14 cellular contexts compared by ENCODE assay signal in genomic region chr2:64403426-64403825, GRCh38. TPM values are rescaled to one million over a fixed set of nuclear protein-coding genes. Genes with fewer than 3 reads are reported as not detected.
DNase-seq lines count a peak whose midpoint lies in the region; ATAC-seq and TF ChIP-seq lines count a peak whose summit lies in the region.
"Had no signal": no experiment of that assay in that cellular context is flagged by ENCODE, and none has a peak within 500 bp of the region (broad histone marks: within the 10 kb centered on the region; RNA-seq: fewer than 3 reads in every experiment).

No MANE protein-coding gene starts in this region.

- H3K9ac ChIP-seq in iPS-20b (ENCODE audit: low read depth, low read length): peak overlapping the region; percentile 44; the same call in 1 of the 2 replicates

- in situ Hi-C loops in GM13976 (cut with MboI; ENCODE audit: low sequenced_read_pairs, unreplicated experiment): no loop called here

- 69 to 80% (median 76%) methylated on average over 7 to 8 of the region's 8 CpGs for WGBS in adrenal gland, 4 donors
- WGBS in prostate gland: 84% methylated on average over 8 of the region's 8 CpGs

- no peak for TF ChIP-seq POLR2A in adrenal gland (IDR thresholded peaks at IDR 0.05)
- no peak for TF ChIP-seq POLR2A in prostate gland (IDR thresholded peaks at IDR 0.05)

- H3K27me3 ChIP-seq in A673 (replicated peaks; ENCODE audit: insufficient read depth, low read depth, low read length, poor library complexity) (no peaks in the 10 kb centered on the region), adrenal gland (no peaks in the 10 kb centered on the region), iPS-20b (ENCODE audit: insufficient read depth, low read length) (no peaks in the 10 kb centered on the region), prostate gland (replicated peaks; ENCODE audit: insufficient read depth) (no peaks in the 10 kb centered on the region)
- no peaks in the 10 kb centered on the region for H3K27me3 ChIP-seq in effector memory CD4-positive, alpha-beta T cell (replicated peaks; ENCODE audit: control insufficient read depth, insufficient read depth, low read length, poor library complexity, severe bottlenecking)

- no peak overlapping the region for H3K27ac Mint-ChIP-seq in natural killer cell
- H3K27ac Mint-ChIP-seq: activated CD4-positive, alpha-beta memory T cell treated with anti-CD3 and anti-CD28 coated beads for 36 hours; activated naive CD8-positive, alpha-beta T cell treated with anti-CD3 and anti-CD28 coated beads for 36 hours; stimulated activated naive CD8-positive, alpha-beta T cell treated with anti-CD3 and anti-CD28 coated beads, Interleukin-15, amount 100 ng/mL, for 72 hours had no signal

- no peaks in the 10 kb centered on the region for H3K36me3 Mint-ChIP-seq in natural killer cell
- H3K36me3 Mint-ChIP-seq: activated CD4-positive, alpha-beta memory T cell treated with anti-CD3 and anti-CD28 coated beads for 36 hours; activated naive CD8-positive, alpha-beta T cell treated with anti-CD3 and anti-CD28 coated beads for 36 hours had no signal

- no peak for TF ChIP-seq CTCF in A673 (conservative IDR thresholded peaks at IDR 0.05; ENCODE audit: low read depth, low read length)
- no peak for TF ChIP-seq CTCF in adrenal gland (IDR thresholded peaks at IDR 0.05)
- no peak for TF ChIP-seq CTCF in prostate gland (IDR thresholded peaks at IDR 0.05)
- TF ChIP-seq CTCF in GM13976 (IDR thresholded peaks at IDR 0.05; ENCODE audit: borderline replicate concordance, control extremely low read depth, extremely low read depth, insufficient read depth, missing control alignments): no peak
- no peak for TF ChIP-seq CTCF in natural killer cell (IDR thresholded peaks at IDR 0.05)

- no peak overlapping the region for H3K4me3 ChIP-seq in A673 (ENCODE audit: low read depth, low read length, poor library complexity, severe bottlenecking)
- peak overlapping the region in 1 of 4 donors; percentile 21 for H3K4me3 ChIP-seq in adrenal gland
- peak overlapping the region; percentile 15; the same call in 1 of the 2 replicates for H3K4me3 ChIP-seq in iPS-20b (ENCODE audit: low read length)
- H3K4me3 ChIP-seq in prostate gland: no peak overlapping the region
- no peak overlapping the region for H3K4me3 ChIP-seq in effector memory CD4-positive, alpha-beta T cell (ENCODE audit: insufficient read depth, low read depth, low read length, poor library complexity, severe bottlenecking)

- H3K9me3 ChIP-seq in A673 (ENCODE audit: low read depth, low read length, poor library complexity, severe bottlenecking): no peaks in the 10 kb centered on the region
- H3K9me3 ChIP-seq in adrenal gland (replicated peaks in 1 of 3): no peaks in the 10 kb centered on the region
- no peaks in the 10 kb centered on the region for H3K9me3 ChIP-seq in iPS-20b (ENCODE audit: insufficient read depth, low read depth, low read length)
- H3K9me3 ChIP-seq in prostate gland: no peaks in the 10 kb centered on the region
- H3K9me3 ChIP-seq in effector memory CD4-positive, alpha-beta T cell (ENCODE audit: control insufficient read depth, low read length): no peaks in the 10 kb centered on the region

- POLR2A ChIA-PET in A673 (lab: Charles Lee; ENCODE audit: low non-redundant PET): interaction anchor here (0.6 kb wide), 1 partner anchor 381 kb away, joined by 3 read pairs; no protein-coding TSS in a partner anchor

- H3K4me1 ChIP-seq in A673 (ENCODE audit: insufficient read depth, low read length, poor library complexity, severe bottlenecking) (peaks cover 19% of the 10 kb centered on the region), adrenal gland (replicated peaks in 1 of 2) (peaks cover 56 to 62% of the 10 kb centered on the region in 2 donors), iPS-20b (ENCODE audit: insufficient read depth, low read length) (peaks cover 34% of the 10 kb centered on the region; the same call in 1 of the 2 replicates), prostate gland (replicated peaks) (peaks cover 2% of the 10 kb centered on the region)
- no peaks in the 10 kb centered on the region for H3K4me1 ChIP-seq in effector memory CD4-positive, alpha-beta T cell (ENCODE audit: control insufficient read depth, insufficient read depth, low read length, poor library complexity, severe bottlenecking)

- BruUV-seq in A673 (replicated peaks; lab: Mats Ljungman, UMichigan): no TSS peak

- CTCF ChIA-PET in A673 (lab: Charles Lee): no interaction called here

- no peaks in the 10 kb centered on the region for H3K36me3 ChIP-seq in A673 (ENCODE audit: insufficient read depth, low read length, poor library complexity, severe bottlenecking)
- H3K36me3 ChIP-seq in adrenal gland (replicated peaks in 1 of 2): no peaks in the 10 kb centered on the region
- H3K36me3 ChIP-seq in iPS-20b (ENCODE audit: insufficient read depth, low read depth, low read length): no peaks in the 10 kb centered on the region
- H3K36me3 ChIP-seq in prostate gland: no peaks in the 10 kb centered on the region
- H3K36me3 ChIP-seq in effector memory CD4-positive, alpha-beta T cell (ENCODE audit: control insufficient read depth, insufficient read depth, low read length): no peaks in the 10 kb centered on the region

- H3K4me3 Mint-ChIP-seq in natural killer cell: no peak overlapping the region
- H3K4me3 Mint-ChIP-seq: activated CD4-positive, alpha-beta memory T cell treated with anti-CD3 and anti-CD28 coated beads for 36 hours; activated naive CD8-positive, alpha-beta T cell treated with anti-CD3 and anti-CD28 coated beads for 36 hours; stimulated activated naive CD8-positive, alpha-beta T cell treated with anti-CD3 and anti-CD28 coated beads, Interleukin-15, amount 100 ng/mL, for 72 hours had no signal

- peaks cover 0 to 5% of the 10 kb centered on the region in 2 donors for H3K27me3 Mint-ChIP-seq in natural killer cell (ENCODE audit: low read depth in 2 of 2)
- H3K27me3 Mint-ChIP-seq: activated naive CD8-positive, alpha-beta T cell treated with anti-CD3 and anti-CD28 coated beads for 36 hours had no signal

- H3K27ac ChIP-seq in A673 (ENCODE audit: low read depth, low read length, poor library complexity, severe bottlenecking) (peak overlapping the region; percentile 81), adrenal gland (peak overlapping the region; percentile 59 to 94 (median 80)), iPS-20b (ENCODE audit: low read length) (peak overlapping the region; percentile 70), prostate gland (peak overlapping the region; percentile 64 to 81)
- no peak overlapping the region for H3K27ac ChIP-seq in effector memory CD4-positive, alpha-beta T cell (ENCODE audit: insufficient read depth, low read length, poor library complexity, severe bottlenecking)
- H3K27ac ChIP-seq: epithelial cell of prostate had no signal

- no peaks in the 10 kb centered on the region for H3K4me1 Mint-ChIP-seq in natural killer cell
- H3K4me1 Mint-ChIP-seq: stimulated activated naive CD8-positive, alpha-beta T cell treated with anti-CD3 and anti-CD28 coated beads, Interleukin-15, amount 100 ng/mL, for 72 hours had no signal

- intact Hi-C loops in A673 (cut with micrococcal nuclease; ENCODE audit: unreplicated experiment): no loop called here
- intact Hi-C loops in adrenal gland (cut with DNase I): no loop called here
- intact Hi-C loops in prostate gland (cut with DNase I): no loop called here
- intact Hi-C loops in natural killer cell (cut with micrococcal nuclease): no loop called here

- DNase-seq in A673 (ENCODE audit: low spot score): no peak
- DNase-seq in adrenal gland: no peak
- DNase-seq in prostate gland (ENCODE audit: low spot score): no peak
- no peak for DNase-seq in effector memory CD4-positive, alpha-beta T cell
- no peak for DNase-seq in GM13976 (ENCODE audit: low spot score)
- no peak for DNase-seq in stimulated activated CD8-positive, alpha-beta memory T cell treated with anti-CD3 and anti-CD28 coated beads, Interleukin-4, amount 100 ng/mL, for 48 hours
- no peak for DNase-seq in natural killer cell
- DNase-seq: activated naive CD8-positive, alpha-beta T cell treated with anti-CD3 and anti-CD28 coated beads for 36 hours; NCI-H526; stimulated activated naive CD8-positive, alpha-beta T cell treated with anti-CD3 and anti-CD28 coated beads, Interleukin-15, amount 100 ng/mL, for 72 hours; SW 1271 had no signal

- no peak for ATAC-seq in natural killer cell
- ATAC-seq: stimulated activated naive CD8-positive, alpha-beta T cell treated with anti-CD3 and anti-CD28 coated beads, Interleukin-15, amount 100 ng/mL, for 72 hours had no signal

- no peaks in the 10 kb centered on the region for H3K9me3 Mint-ChIP-seq in natural killer cell
- H3K9me3 Mint-ChIP-seq: activated CD4-positive, alpha-beta memory T cell treated with anti-CD3 and anti-CD28 coated beads for 36 hours; activated naive CD8-positive, alpha-beta T cell treated with anti-CD3 and anti-CD28 coated beads for 36 hours; stimulated activated naive CD8-positive, alpha-beta T cell treated with anti-CD3 and anti-CD28 coated beads, Interleukin-15, amount 100 ng/mL, for 72 hours had no signal

RNA-seq across cellular contexts. Expression of gene LGALSL, which starts 50.5 kb away (rescaled TPM):
- total RNA-seq in A673 (2021): 5.9 and 7.4 TPM in 2 replicates
- total RNA-seq in adrenal gland: 10 to 100 TPM; 20.6 to 79.5 (median 31.3) TPM
- polyA plus RNA-seq in adrenal gland: 10 to 100 TPM; 13.4 to 60.0 (median 16.9) TPM
- 10 to 100 TPM; 12.8 to 36.7 TPM for total RNA-seq in prostate gland
- 1 to 10 TPM; 1.3 to 8.6 (median 2.0) TPM for total RNA-seq in natural killer cell
